In genomic region chrX:153732406-153732805, GRCh38 we compare ENCODE assay signal across 21 cellular contexts. TPM values are rescaled to one million over a fixed set of nuclear protein-coding genes. Genes with fewer than 3 reads are reported as not detected.
DNase-seq lines count a peak whose midpoint lies in the region; ATAC-seq and TF ChIP-seq lines count a peak whose summit lies in the region.
"Had no signal": no experiment of that assay in that cellular context is flagged by ENCODE, and none has a peak within 500 bp of the region (broad histone marks: within the 10 kb centered on the region; RNA-seq: fewer than 3 reads in every experiment).

No MANE protein-coding gene starts in this region.

- DNase-seq in EL (peak; percentile 39), HPDE6-E6E7 (ENCODE audit: extremely low spot score) (peak; percentile 48), RWPE1 (ENCODE audit: low spot score) (peak; percentile 63), left lung (no peak), midbrain (lab: John Stamatoyannopoulos, UW) (no peak), NCI-H1092 (lab: John Stamatoyannopoulos, UW) (no peak)
- DNase-seq: activated CD4-positive, alpha-beta T cell treated with anti-CD3 and anti-CD28 coated beads for 1 hour; activated CD8-positive, alpha-beta memory T cell treated with anti-CD3 and anti-CD28 coated beads, Interleukin-2, amount 50 U/mL, for 4 hours; endodermal cell; lower lobe of right lung; NCI-H1092 treated with DMSO at 0.1 percent for 48 hours; NCI-H2081 treated with DMSO at 0.1 percent for 48 hours; NCI-H510A treated with DMSO at 0.1 percent for 48 hours; stimulated activated CD4-positive, alpha-beta T cell treated with anti-CD3 and anti-CD28 coated beads, Interleukin-4, amount 100 ng/mL, for 1 hour; substantia nigra had no signal

- H3K4me3 ChIP-seq in left lung: no peak overlapping the region
- H3K4me3 ChIP-seq: ascending aorta, BLaER1, lower lobe of right lung, SJSA1, skin epidermis had no signal

- H3K27me3 ChIP-seq in left lung: no peaks in the 10 kb centered on the region
- H3K27me3 ChIP-seq: ascending aorta, SJSA1 had no signal

- CTCF ChIA-PET in RWPE1 (lab: Yijun Ruan, JAX): no interaction called here

- H3K36me3 ChIP-seq in left lung: peaks cover 0 to 20% of the 10 kb centered on the region in 2 donors
- H3K36me3 ChIP-seq: SJSA1 had no signal

- peak overlapping the region; percentile 8; the same call in 1 of the 2 replicates for H3K27ac ChIP-seq in RWPE1
- H3K27ac ChIP-seq in left lung: peak overlapping the region in 1 of 2 donors; percentile 50
- H3K27ac ChIP-seq: ascending aorta, BLaER1, lower lobe of right lung, SJSA1 had no signal

- POLR2A ChIA-PET in RWPE1 (lab: Yijun Ruan, JAX; ENCODE audit: low non-redundant PET): no interaction called here

- ATAC-seq in left lung (peak; percentile 27), GM19397 (IDR thresholded peaks at IDR 0.05; ENCODE audit: unreplicated experiment) (no peak)

- no peaks in the 10 kb centered on the region for H3K9me3 ChIP-seq in left lung
- H3K9me3 ChIP-seq: ascending aorta, lower lobe of right lung, SJSA1 had no signal

- TF ChIP-seq CTCF in RWPE1 (conservative IDR thresholded peaks at IDR 0.05; ENCODE audit: low read depth): no peak
- no peak for TF ChIP-seq CTCF in left lung (IDR thresholded peaks at IDR 0.05)

- H3K4me1 ChIP-seq in left lung: peaks cover 5 to 16% of the 10 kb centered on the region in 2 donors
- H3K4me1 ChIP-seq: SJSA1 had no signal

- intact Hi-C loops in left lung (cut with DNase I): no loop called here

RNA-seq across cellular contexts. Expression of gene ABCD1, which starts 7.8 kb away (rescaled TPM):
- 10 to 100 TPM; 14.2 to 18.5 TPM for total RNA-seq in left lung

RNA-seq across cellular contexts. Expression of gene BCAP31, which starts 8.2 kb away (rescaled TPM):
- total RNA-seq in left lung: 100 to 1,000 TPM; 218 to 243 TPM

RNA-seq across cellular contexts. Expression of gene PLXNB3, which starts 31.6 kb away (rescaled TPM):
- 1 to 10 TPM; 3.0 to 3.9 TPM for total RNA-seq in left lung

RNA-seq across cellular contexts. Expression of gene SLC6A8, which starts 44.7 kb away (rescaled TPM):
- 10 to 100 TPM; 10.5 to 11.2 TPM for total RNA-seq in left lung

RNA-seq across cellular contexts. Expression of gene SRPK3, which starts 48.4 kb away (rescaled TPM):
- under 1 TPM; 0.55 to 0.60 TPM for total RNA-seq in left lung
- total RNA-seq: endodermal cell, lower lobe of right lung, progenitor cell of endocrine pancreas, SJSA1 had no signal

Comparison
In these comparisons a context has a peak if more than half of its experiments do, and no peak if none do; other contexts are left out.
1. DNase-seq: peak in EL (single experiment), HPDE6-E6E7 (single experiment) and RWPE1 (single experiment); none in left lung (0 of 2), midbrain (single experiment) and NCI-H1092 (single experiment).